1 cellular context compared by ENCODE assay signal in genomic region chr1:21838359-21839157, GRCh38.
TF ChIP-seq lines count a peak whose summit lies in the region.

No MANE protein-coding gene starts in this region.

TF ChIP-seq in WTC11, 78 proteins besides CTCF, POLR2A, EP300 and RAD21 (continued from another document):
- TF ChIP-seq ZNF219 (CRISPR knock-in tag; IDR thresholded peaks at IDR 0.05; ENCODE audit: borderline replicate concordance) (no peak), STAT6 (CRISPR knock-in tag; conservative IDR thresholded peaks at IDR 0.05; ENCODE audit: low read depth) (no peak), ZNF416 (CRISPR knock-in tag; IDR thresholded peaks at IDR 0.05) (no peak), FOXK1 (CRISPR knock-in tag; IDR thresholded peaks at IDR 0.05) (no peak), TP53 (CRISPR knock-in tag; IDR thresholded peaks at IDR 0.05) (no peak), E2F5 (CRISPR knock-in tag; IDR thresholded peaks at IDR 0.05) (no peak)
- TF ChIP-seq, protein P1, sequence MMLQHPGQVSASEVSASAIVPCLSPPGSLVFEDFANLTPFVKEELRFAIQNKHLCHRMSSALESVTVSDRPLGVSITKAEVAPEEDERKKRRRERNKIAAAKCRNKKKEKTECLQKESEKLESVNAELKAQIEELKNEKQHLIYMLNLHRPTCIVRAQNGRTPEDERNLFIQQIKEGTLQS (CRISPR knock-in tag; conservative IDR thresholded peaks at IDR 0.05), result no peak
TF ChIP-seq in WTC11: peak in this region for 0.
